Comparison of ENCODE assay signal across 8 cellular contexts in genomic region chr11:35943761-35944502, GRCh38. TPM values are rescaled to one million over a fixed set of nuclear protein-coding genes. Genes with fewer than 3 reads are reported as not detected.
A peak's percentile ranks its signal among the peaks of the same experiment; 100 is the strongest.
DNase-seq lines count a peak whose midpoint lies in the region; ATAC-seq and TF ChIP-seq lines count a peak whose summit lies in the region.

Gene LDLRAD3 (plus strand): TSS chr11:35944062. CDS start chr11:35944099, 37 bp downstream.

- H3K27me3 Mint-ChIP-seq in activated CD8-positive, alpha-beta T cell treated with anti-CD3 and anti-CD28 coated beads, Interleukin-2, amount 10 ng/mL, durations not matched to agents 7 days and 5 days (ENCODE audit: low read depth) = peaks cover 50% of the 10 kb centered on the region

- TF ChIP-seq CTCF in epithelial cell of esophagus (IDR thresholded peaks at IDR 0.05; ENCODE audit: insufficient read depth, low read depth, low read length, missing control alignments) = no peak

- POLR2A ChIA-PET in activated CD8-positive, alpha-beta T cell treated with anti-CD3 and anti-CD28 coated beads, Interleukin-2, amount 10 ng/mL, durations not matched to agents 7 days and 5 days (lab: Charles Lee) = no interaction called here

- H3K9me3 Mint-ChIP-seq in activated CD8-positive, alpha-beta T cell treated with anti-CD3 and anti-CD28 coated beads, Interleukin-2, amount 10 ng/mL, durations not matched to agents 7 days and 5 days (ENCODE audit: insufficient read depth) = no peaks in the 10 kb centered on the region

- H3K36me3 Mint-ChIP-seq in activated CD8-positive, alpha-beta T cell treated with anti-CD3 and anti-CD28 coated beads, Interleukin-2, amount 10 ng/mL, durations not matched to agents 7 days and 5 days (ENCODE audit: low read depth) = no peaks in the 10 kb centered on the region

- H3K4me3 ChIP-seq in epithelial cell of esophagus (ENCODE audit: low read length) = peak within 1 kb of the TSS; percentile 69

- DNase-seq in activated T-cell treated with anti-CD3 and anti-CD28 coated beads for 1 hour (ENCODE audit: low read depth) = peak; percentile 5
- no peak for DNase-seq in activated T-cell treated with anti-CD3 and anti-CD28 coated beads for 4 hours
- peak; percentile 62 for DNase-seq in NCI-H446 treated with DMSO at 0.1 percent for 48 hours (lab: John Stamatoyannopoulos, UW)
- DNase-seq in activated CD8-positive, alpha-beta T cell treated with anti-CD3 and anti-CD28 coated beads, Interleukin-2, amount 10 ng/mL, durations not matched to agents 7 days and 5 days = peak; percentile 35
- DNase-seq in epithelial cell of esophagus (ENCODE audit: low read depth) = peak; percentile 76
- DNase-seq in mesenteric fat pad (ENCODE audit: low spot score) = peak; percentile 96
- DNase-seq in stimulated activated CD8-positive, alpha-beta memory T cell treated with anti-CD3 and anti-CD28 coated beads, Interleukin-15, amount 100 ng/mL, for 48 hours (ENCODE audit: low read depth in 2 of 2) = peak; percentile 19 to 28

- peaks cover 8% of the 10 kb centered on the region for H3K4me1 Mint-ChIP-seq in activated CD8-positive, alpha-beta T cell treated with anti-CD3 and anti-CD28 coated beads, Interleukin-2, amount 10 ng/mL, durations not matched to agents 7 days and 5 days (ENCODE audit: low read depth)

- peak; percentile 64 for ATAC-seq in HG03064 (IDR thresholded peaks at IDR 0.05; ENCODE audit: low read depth, unreplicated experiment)
- ATAC-seq in activated CD8-positive, alpha-beta T cell treated with anti-CD3 and anti-CD28 coated beads, Interleukin-2, amount 10 ng/mL, durations not matched to agents 7 days and 5 days = peak; percentile 92

- H3K4me3 Mint-ChIP-seq in activated CD8-positive, alpha-beta T cell treated with anti-CD3 and anti-CD28 coated beads, Interleukin-2, amount 10 ng/mL, durations not matched to agents 7 days and 5 days = peak within 1 kb of the TSS; percentile 55

- no peak within 1 kb of the TSS for H3K27ac Mint-ChIP-seq in activated CD8-positive, alpha-beta T cell treated with anti-CD3 and anti-CD28 coated beads, Interleukin-2, amount 10 ng/mL, durations not matched to agents 7 days and 5 days

- CTCF ChIA-PET in activated CD8-positive, alpha-beta T cell treated with anti-CD3 and anti-CD28 coated beads, Interleukin-2, amount 10 ng/mL, durations not matched to agents 7 days and 5 days (lab: Charles Lee) = no interaction called here

RNA-seq across cellular contexts. Expression of gene LDLRAD3, which starts in this region (rescaled TPM):
- total RNA-seq in activated CD8-positive, alpha-beta T cell treated with anti-CD3 and anti-CD28 coated beads, Interleukin-2, amount 10 ng/mL, durations not matched to agents 7 days and 5 days = under 1 TPM in 1 of 2 experiments, not detected in 1; 0.21 TPM
- total RNA-seq in mesenteric fat pad = 69.2 TPM

Comparison
In these comparisons a context has a peak if more than half of its experiments do, and no peak if none do; other contexts are left out.
1. RNA of gene LDLRAD3 (total RNA-seq): 69.2 TPM in mesenteric fat pad (single experiment); 0.21 TPM in activated CD8-positive, alpha-beta T cell treated with anti-CD3 and anti-CD28 coated beads, Interleukin-2, amount 10 ng/mL, durations not matched to agents 7 days and 5 days; every median in the first group is over 10 times any median in the second.
2. Peak in DNase-seq and ATAC-seq in activated CD8-positive, alpha-beta T cell treated with anti-CD3 and anti-CD28 coated beads, Interleukin-2, amount 10 ng/mL, durations not matched to agents 7 days and 5 days; RNA of the gene not detected or under 1 TPM.